Comparison of ENCODE assay signal across 17 cellular contexts in genomic region chr12:123070267-123071081, GRCh38.
A peak's percentile ranks its signal among the peaks of the same experiment; 100 is the strongest.
DNase-seq lines count a peak whose midpoint lies in the region; ATAC-seq, FAIRE-seq and TF ChIP-seq lines count a peak whose summit lies in the region.
"Had no signal": no experiment of that assay in that cellular context is flagged by ENCODE, and none has a peak within 500 bp of the region (broad histone marks: within the 10 kb centered on the region; RNA-seq: fewer than 3 reads in every experiment).

No MANE protein-coding gene starts in this region.

- DNase-seq in GDM1 (lab: John Stamatoyannopoulos, UW) (peak; percentile 22), heart left ventricle (peak in 1 of 5 donors; percentile 54), pancreas (peak in 1 of 6 donors; percentile 62), HEK293T (ENCODE audit: extremely low spot score) (no peak), ecto neural progenitor cell (ENCODE audit: low spot score) (no peak)
- no peak for DNase-seq in stimulated activated CD4-positive, alpha-beta T cell treated with anti-CD3 and anti-CD28 coated beads, Interleukin-1b, Interleukin-23, amount 100 ng/mL, for 48 hours
- DNase-seq: activated T-cell treated with anti-CD3 and anti-CD28 coated beads for 4 hours, colonic mucosa, KG1, NCI-H1694, NCI-H524, occipital lobe, OCI-M1, spleen had no signal

- no peak for TF ChIP-seq POLR2A in heart left ventricle (IDR thresholded peaks at IDR 0.05)

- WGBS in heart left ventricle, 4 donors: 65 to 82% (median 75%) methylated on average over 8 to 14 of the region's 14 CpGs
- 84 to 85% methylated on average over 14 of the region's 14 CpGs for WGBS in pancreas, 2 donors

- ATAC-seq in SK-N-SH treated with all-trans-retinoic acid at 6 μM for 48 hours (peak; percentile 33), heart left ventricle (no peak), pancreas (peak in 2 of 4 donors; percentile 6), GM18867 (IDR thresholded peaks at IDR 0.05; ENCODE audit: unreplicated experiment) (no peak)

- H3K4me3 ChIP-seq in heart left ventricle (no peak overlapping the region), pancreas (no peak overlapping the region)
- H3K4me3 ChIP-seq: colonic mucosa, HAP-1, spleen had no signal

- POLR2A ChIA-PET in HEK293T (lab: Yijun Ruan, JAX): no interaction called here

- no peak for FAIRE-seq in pancreas (lab: Jason Lieb, UNC)

- TF ChIP-seq CTCF in heart left ventricle (IDR thresholded peaks at IDR 0.05) (no peak), pancreas (IDR thresholded peaks at IDR 0.05) (no peak)

- H3K4me1 ChIP-seq in heart left ventricle (peaks cover 4 to 92% (median 63%) of the 10 kb centered on the region in 12 donors), pancreas (peaks cover 12 to 14% (median 13%) of the 10 kb centered on the region in 3 donors)
- H3K4me1 ChIP-seq: colonic mucosa had no signal

- H3K27me3 ChIP-seq in heart left ventricle: no peaks in the 10 kb centered on the region
- H3K27me3 ChIP-seq in pancreas: no peaks in the 10 kb centered on the region
- H3K27me3 ChIP-seq: colonic mucosa, spleen had no signal

- H3K36me3 ChIP-seq in heart left ventricle (no peaks in the 10 kb centered on the region), pancreas (no peaks in the 10 kb centered on the region)
- H3K36me3 ChIP-seq: colonic mucosa, HAP-1, spleen had no signal

- H3K9me3 ChIP-seq in heart left ventricle (no peaks in the 10 kb centered on the region), pancreas (no peaks in the 10 kb centered on the region)
- H3K9me3 ChIP-seq: colonic mucosa, HAP-1, spleen had no signal

- CTCF ChIA-PET in HEK293T (lab: Yijun Ruan, JAX): interaction anchor here (1.2 kb wide), 1 partner anchor 14 kb away, joined by 3 read pairs; no protein-coding TSS in a partner anchor

- intact Hi-C loops in heart left ventricle (cut with DNase I): no loop called here
- intact Hi-C loops in pancreas (cut with DNase I): no loop called here

- peak overlapping the region; percentile 61 to 92 (median 81) for H3K27ac ChIP-seq in heart left ventricle
- H3K27ac ChIP-seq in pancreas: peak overlapping the region in 3 of 4 donors; percentile 51 to 55 (median 54)
- H3K27ac ChIP-seq: colonic mucosa had no signal

TF ChIP-seq in SK-N-SH treated with all-trans-retinoic acid at 6 μM for 48 hours, 23 proteins besides CTCF, POLR2A, EP300 and RAD21 (continues in another document):
- TF ChIP-seq, protein P1, sequence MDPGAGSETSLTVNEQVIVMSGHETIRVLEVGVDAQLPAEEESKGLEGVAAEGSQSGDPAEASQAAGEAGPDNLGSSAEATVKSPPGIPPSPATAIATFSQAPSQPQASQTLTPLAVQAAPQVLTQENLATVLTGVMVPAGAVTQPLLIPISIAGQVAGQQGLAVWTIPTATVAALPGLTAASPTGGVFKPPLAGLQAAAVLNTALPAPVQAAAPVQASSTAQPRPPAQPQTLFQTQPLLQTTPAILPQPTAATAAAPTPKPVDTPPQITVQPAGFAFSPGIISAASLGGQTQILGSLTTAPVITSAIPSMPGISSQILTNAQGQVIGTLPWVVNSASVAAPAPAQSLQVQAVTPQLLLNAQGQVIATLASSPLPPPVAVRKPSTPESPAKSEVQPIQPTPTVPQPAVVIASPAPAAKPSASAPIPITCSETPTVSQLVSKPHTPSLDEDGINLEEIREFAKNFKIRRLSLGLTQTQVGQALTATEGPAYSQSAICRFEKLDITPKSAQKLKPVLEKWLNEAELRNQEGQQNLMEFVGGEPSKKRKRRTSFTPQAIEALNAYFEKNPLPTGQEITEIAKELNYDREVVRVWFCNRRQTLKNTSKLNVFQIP (CRISPR knock-in tag; IDR thresholded peaks at IDR 0.05; ENCODE audit: borderline replicate concordance, low read depth): no peak
- TF ChIP-seq, protein P2, sequence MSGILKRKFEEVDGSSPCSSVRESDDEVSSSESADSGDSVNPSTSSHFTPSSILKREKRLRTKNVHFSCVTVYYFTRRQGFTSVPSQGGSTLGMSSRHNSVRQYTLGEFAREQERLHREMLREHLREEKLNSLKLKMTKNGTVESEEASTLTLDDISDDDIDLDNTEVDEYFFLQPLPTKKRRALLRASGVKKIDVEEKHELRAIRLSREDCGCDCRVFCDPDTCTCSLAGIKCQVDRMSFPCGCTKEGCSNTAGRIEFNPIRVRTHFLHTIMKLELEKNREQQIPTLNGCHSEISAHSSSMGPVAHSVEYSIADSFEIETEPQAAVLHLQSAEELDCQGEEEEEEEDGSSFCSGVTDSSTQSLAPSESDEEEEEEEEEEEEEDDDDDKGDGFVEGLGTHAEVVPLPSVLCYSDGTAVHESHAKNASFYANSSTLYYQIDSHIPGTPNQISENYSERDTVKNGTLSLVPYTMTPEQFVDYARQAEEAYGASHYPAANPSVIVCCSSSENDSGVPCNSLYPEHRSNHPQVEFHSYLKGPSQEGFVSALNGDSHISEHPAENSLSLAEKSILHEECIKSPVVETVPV (CRISPR knock-in tag; IDR thresholded peaks at IDR 0.05): no peak
- TF ChIP-seq, protein P3, sequence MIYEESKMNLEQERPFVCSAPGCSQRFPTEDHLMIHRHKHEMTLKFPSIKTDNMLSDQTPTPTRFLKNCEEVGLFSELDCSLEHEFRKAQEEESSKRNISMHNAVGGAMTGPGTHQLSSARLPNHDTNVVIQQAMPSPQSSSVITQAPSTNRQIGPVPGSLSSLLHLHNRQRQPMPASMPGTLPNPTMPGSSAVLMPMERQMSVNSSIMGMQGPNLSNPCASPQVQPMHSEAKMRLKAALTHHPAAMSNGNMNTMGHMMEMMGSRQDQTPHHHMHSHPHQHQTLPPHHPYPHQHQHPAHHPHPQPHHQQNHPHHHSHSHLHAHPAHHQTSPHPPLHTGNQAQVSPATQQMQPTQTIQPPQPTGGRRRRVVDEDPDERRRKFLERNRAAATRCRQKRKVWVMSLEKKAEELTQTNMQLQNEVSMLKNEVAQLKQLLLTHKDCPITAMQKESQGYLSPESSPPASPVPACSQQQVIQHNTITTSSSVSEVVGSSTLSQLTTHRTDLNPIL (CRISPR knock-in tag; IDR thresholded peaks at IDR 0.05; ENCODE audit: low read depth): no peak
- no peak for TF ChIP-seq BACH2 (CRISPR knock-in tag; IDR thresholded peaks at IDR 0.05; ENCODE audit: borderline replicate concordance)
- TF ChIP-seq ZC3H10 (CRISPR knock-in tag; IDR thresholded peaks at IDR 0.05): no peak
- TF ChIP-seq RARB (CRISPR knock-in tag; IDR thresholded peaks at IDR 0.05): no peak
- TF ChIP-seq TCF4 (CRISPR knock-in tag; IDR thresholded peaks at IDR 0.05; ENCODE audit: borderline replicate concordance): no peak
- no peak for TF ChIP-seq PPARA (CRISPR knock-in tag; IDR thresholded peaks at IDR 0.05; ENCODE audit: borderline replicate concordance)
- no peak for TF ChIP-seq CSDC2 (CRISPR knock-in tag; IDR thresholded peaks at IDR 0.05)
- no peak for TF ChIP-seq ESRRG (CRISPR knock-in tag; IDR thresholded peaks at IDR 0.05)

TF ChIP-seq in HEK293T, 16 proteins besides CTCF, POLR2A, EP300 and RAD21:
- TF ChIP-seq HDGF (IDR thresholded peaks at IDR 0.05; ENCODE audit: borderline replicate concordance) (no peak), FOXM1 (IDR thresholded peaks at IDR 0.05; ENCODE audit: borderline replicate concordance) (no peak), SP1 (IDR thresholded peaks at IDR 0.05) (no peak), TARDBP (IDR thresholded peaks at IDR 0.05) (no peak)
